ENCODE assay signal across 28 cellular contexts in the genomic region with DNA sequence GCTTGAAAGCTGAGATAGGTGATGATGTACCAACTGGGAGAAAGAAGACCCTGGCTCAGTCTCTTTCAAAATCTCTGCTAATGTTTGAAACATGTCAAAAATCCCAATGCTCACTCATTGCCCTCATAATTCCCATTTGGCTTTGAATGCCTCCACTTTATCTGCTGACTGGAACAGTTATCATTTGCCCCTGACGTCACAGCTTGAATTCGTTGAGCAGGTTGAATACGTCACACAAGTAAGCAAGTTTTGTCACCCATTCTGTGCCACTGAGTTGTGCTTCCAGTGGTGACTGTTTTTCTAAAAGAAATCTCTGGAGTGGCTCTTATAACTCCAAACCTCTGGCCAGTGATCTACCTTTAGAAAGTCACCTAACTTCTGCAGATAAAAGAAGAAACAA.
"Had no signal": no experiment of that assay in that cellular context is flagged by ENCODE, and none has a peak within 500 bp of the region (broad histone marks: within the 10 kb centered on the region; RNA-seq: fewer than 3 reads in every experiment).

No MANE protein-coding gene starts in this region.

- H3K27me3 ChIP-seq: colonic mucosa, dorsolateral prefrontal cortex, esophagus muscularis mucosa, esophagus squamous epithelium, foreskin keratinocyte, gastrocnemius medialis, gastroesophageal sphincter, heart left ventricle, heart right ventricle had no signal

- H3K36me3 ChIP-seq: colonic mucosa, esophagus muscularis mucosa, esophagus squamous epithelium, gastrocnemius medialis, gastroesophageal sphincter, heart left ventricle, heart right ventricle had no signal

- H3K4me1 ChIP-seq: colonic mucosa, esophagus squamous epithelium, foreskin keratinocyte, gastrocnemius medialis, gastroesophageal sphincter, heart left ventricle, heart right ventricle had no signal

- H3K27ac ChIP-seq: colonic mucosa, coronary artery, dorsolateral prefrontal cortex, epithelial cell of prostate, esophagus muscularis mucosa, esophagus squamous epithelium, foreskin keratinocyte, gastrocnemius medialis, gastroesophageal sphincter, heart left ventricle, heart right ventricle had no signal

- ATAC-seq: effector memory CD8-positive, alpha-beta T cell; esophagus mucosa; foreskin keratinocyte; gastrocnemius medialis; gastroesophageal sphincter; heart left ventricle; heart right ventricle had no signal

- H3K4me3 ChIP-seq: colonic mucosa, coronary artery, dorsolateral prefrontal cortex, esophagus muscularis mucosa, esophagus squamous epithelium, gastrocnemius medialis, gastroesophageal sphincter, heart left ventricle, heart right ventricle had no signal

- DNase-seq: colonic mucosa; cortex of kidney; dermis blood vessel endothelial cell; dorsolateral prefrontal cortex; effector CD4-positive, alpha-beta T cell; effector CD8-positive, alpha-beta T cell; effector memory CD4-positive, alpha-beta T cell; effector memory CD8-positive, alpha-beta T cell; endodermal cell; erythroblast; esophagus squamous epithelium; foreskin fibroblast; foreskin keratinocyte; foreskin melanocyte; gastrocnemius medialis; glutamatergic neuron; head of caudate nucleus; heart left ventricle; heart right ventricle had no signal

- H3K9me3 ChIP-seq: colonic mucosa, esophagus muscularis mucosa, esophagus squamous epithelium, gastrocnemius medialis, gastroesophageal sphincter, heart left ventricle, heart right ventricle had no signal

- FAIRE-seq: colon, endometrium, endothelial cell of umbilical vein, frontal cortex had no signal
